In the genomic region with DNA sequence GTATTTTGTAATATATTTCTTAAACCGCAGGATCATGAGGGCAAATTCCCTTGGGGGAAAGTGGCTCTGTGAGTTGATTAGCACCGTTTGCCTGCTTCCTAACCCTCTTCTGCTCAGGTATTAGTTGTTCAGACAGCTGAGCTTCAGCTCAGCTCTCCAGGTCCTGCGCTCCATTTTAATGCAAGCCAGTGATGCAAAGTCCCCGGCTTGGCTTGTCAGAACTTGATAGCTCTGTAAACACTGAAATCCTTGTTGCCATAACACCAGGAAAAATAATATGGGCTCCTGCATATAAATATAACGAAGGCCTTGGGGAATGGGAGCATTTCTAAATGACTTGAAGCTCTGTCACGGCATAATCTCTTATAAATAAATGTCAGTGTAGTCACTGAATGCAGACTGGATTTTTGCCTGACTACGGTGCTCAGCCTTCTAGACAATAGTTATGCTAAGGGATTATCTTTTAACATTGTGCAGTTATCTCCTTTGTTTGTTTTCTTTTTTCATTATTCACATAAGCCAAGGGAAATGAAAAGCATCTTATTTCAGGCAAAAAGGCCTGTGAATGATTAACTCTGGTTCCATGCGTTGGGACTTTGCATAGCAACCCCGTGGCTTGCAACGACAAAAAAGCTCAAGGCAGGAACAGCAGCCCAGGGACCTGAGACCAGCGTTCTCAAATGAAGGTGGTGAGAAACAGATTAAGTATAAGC, we compare ENCODE assay signal across 8 cellular contexts.
A peak's percentile ranks its signal among the peaks of the same experiment; 100 is the strongest.
DNase-seq lines count a peak whose midpoint lies in the region; ATAC-seq and TF ChIP-seq lines count a peak whose summit lies in the region.

No MANE protein-coding gene starts in this region.

- H2AFZ ChIP-seq in MM.1S (ENCODE audit: low read length): no peak overlapping the region

- no peaks in the 10 kb centered on the region for H3K79me2 ChIP-seq in MM.1S (ENCODE audit: low read length)

- no peaks in the 10 kb centered on the region for H3K9me2 ChIP-seq in MM.1S (replicated peaks; ENCODE audit: insufficient read depth, low read length)

- peak; percentile 88 for DNase-seq in EH (ENCODE audit: low read depth)
- peak; percentile 88 for DNase-seq in NCI-H2081 treated with DMSO at 0.1 percent for 48 hours (lab: John Stamatoyannopoulos, UW)
- no peak for DNase-seq in MM.1S
- DNase-seq in naive thymus-derived CD4-positive, alpha-beta T cell: no peak
- no peak for DNase-seq in BE2C

- H3K4me3 ChIP-seq in mucosa of stomach (ENCODE audit: low read length) (no peak overlapping the region), MM.1S (ENCODE audit: low read length) (no peak overlapping the region), BE2C (ENCODE audit: low read depth, low read length) (no peak overlapping the region)
- no peak overlapping the region for H3K4me3 ChIP-seq in naive thymus-derived CD4-positive, alpha-beta T cell (ENCODE audit: low read length)

- peaks cover 0 to 14% (median 3%) of the 10 kb centered on the region in 5 donors for H3K27me3 Mint-ChIP-seq in naive thymus-derived CD4-positive, alpha-beta T cell

- no peaks in the 10 kb centered on the region for H3K9me3 ChIP-seq in mucosa of stomach (ENCODE audit: control insufficient read depth, low read length)
- no peaks in the 10 kb centered on the region for H3K9me3 ChIP-seq in MM.1S (replicated peaks; ENCODE audit: insufficient read depth, low read length)
- H3K9me3 ChIP-seq in naive thymus-derived CD4-positive, alpha-beta T cell (ENCODE audit: control insufficient read depth in 2 of 3, low read length in 3 of 3): no peaks in the 10 kb centered on the region
- H3K9me3 ChIP-seq in BE2C: no peaks in the 10 kb centered on the region

- peaks cover 31% of the 10 kb centered on the region for H3K4me1 ChIP-seq in mucosa of stomach (ENCODE audit: control insufficient read depth, insufficient read depth, low read length)
- H3K4me1 ChIP-seq in MM.1S (ENCODE audit: low read length): no peaks in the 10 kb centered on the region
- H3K4me1 ChIP-seq in naive thymus-derived CD4-positive, alpha-beta T cell (ENCODE audit: control insufficient read depth in 2 of 2, insufficient read depth in 2 of 2, low read length in 2 of 2): no peaks in the 10 kb centered on the region
- H3K4me1 ChIP-seq in BE2C: no peaks in the 10 kb centered on the region

- H3K27me3 ChIP-seq in mucosa of stomach (ENCODE audit: control insufficient read depth, insufficient read depth, low read length) (no peaks in the 10 kb centered on the region), MM.1S (replicated peaks; ENCODE audit: insufficient read depth, low read length) (no peaks in the 10 kb centered on the region), BE2C (no peaks in the 10 kb centered on the region)
- no peaks in the 10 kb centered on the region for H3K27me3 ChIP-seq in naive thymus-derived CD4-positive, alpha-beta T cell (ENCODE audit: control insufficient read depth in 2 of 2, insufficient read depth in 2 of 2, low read length in 2 of 2)

- TF ChIP-seq CTCF in MM.1S (IDR thresholded peaks at IDR 0.05; ENCODE audit: low read length) (no peak), BE2C (IDR thresholded peaks at IDR 0.05; ENCODE audit: low read depth, low read length) (no peak)

- H3K36me3 Mint-ChIP-seq in naive thymus-derived CD4-positive, alpha-beta T cell: peaks cover 0 to 2% (median 0%) of the 10 kb centered on the region in 5 donors

- no peaks in the 10 kb centered on the region for H3K9me3 Mint-ChIP-seq in naive thymus-derived CD4-positive, alpha-beta T cell

- no peak overlapping the region for H3K4me3 Mint-ChIP-seq in naive thymus-derived CD4-positive, alpha-beta T cell

- H3K27ac ChIP-seq in cingulate gyrus (ENCODE audit: low read depth, low read length) (peak overlapping the region; percentile 39), MM.1S (ENCODE audit: low read length) (no peak overlapping the region)
- H3K27ac ChIP-seq in naive thymus-derived CD4-positive, alpha-beta T cell (ENCODE audit: low read depth, low read length): no peak overlapping the region

- no peak overlapping the region for H3K27ac Mint-ChIP-seq in naive thymus-derived CD4-positive, alpha-beta T cell

- POLR2A ChIA-PET in naive thymus-derived CD4-positive, alpha-beta T cell (lab: Charles Lee): no interaction called here

- peaks cover 0 to 2% (median 0%) of the 10 kb centered on the region in 7 donors for H3K4me1 Mint-ChIP-seq in naive thymus-derived CD4-positive, alpha-beta T cell

- no peaks in the 10 kb centered on the region for H3F3A ChIP-seq in MM.1S (ENCODE audit: insufficient read depth, low read length)

- CTCF ChIA-PET in naive thymus-derived CD4-positive, alpha-beta T cell (lab: Charles Lee): no interaction called here

- intact Hi-C loops in naive thymus-derived CD4-positive, alpha-beta T cell (cut with micrococcal nuclease): loop anchor here in 1 of 2 donors (5.0 kb wide), 1 partner anchor 67 kb away; no protein-coding TSS in a partner anchor

- H3K9ac ChIP-seq in mucosa of stomach (ENCODE audit: low read length): peak overlapping the region; percentile 52
- no peak overlapping the region for H3K9ac ChIP-seq in MM.1S (ENCODE audit: low read length)

- no peaks in the 10 kb centered on the region for H4K20me1 ChIP-seq in MM.1S (ENCODE audit: insufficient read depth, low read length)

- H3K36me3 ChIP-seq in mucosa of stomach (ENCODE audit: control insufficient read depth, insufficient read depth, low read length): no peaks in the 10 kb centered on the region
- no peaks in the 10 kb centered on the region for H3K36me3 ChIP-seq in MM.1S (replicated peaks; ENCODE audit: insufficient read depth, low read length)
- H3K36me3 ChIP-seq in naive thymus-derived CD4-positive, alpha-beta T cell (ENCODE audit: control insufficient read depth in 2 of 3, insufficient read depth in 3 of 3, low read length in 3 of 3): no peaks in the 10 kb centered on the region
- no peaks in the 10 kb centered on the region for H3K36me3 ChIP-seq in BE2C

- peak; percentile 21 for ATAC-seq in HG02610 (IDR thresholded peaks at IDR 0.05; ENCODE audit: unreplicated experiment)
- no peak for ATAC-seq in naive thymus-derived CD4-positive, alpha-beta T cell

- H3K4me2 ChIP-seq in MM.1S (ENCODE audit: low read depth, low read length): no peak overlapping the region

Comparison
In these comparisons a context has a peak if more than half of its experiments do, and no peak if none do; other contexts are left out.
1. DNase-seq: peak in EH (single experiment) and NCI-H2081 treated with DMSO at 0.1 percent for 48 hours (single experiment); none in MM.1S (single experiment), naive thymus-derived CD4-positive, alpha-beta T cell (0 of 9) and BE2C (single experiment).